Comparison of ENCODE assay signal across 10 cellular contexts in genomic region chr5:6631441-6631840, GRCh38. TPM values are rescaled to one million over a fixed set of nuclear protein-coding genes. Genes with fewer than 3 reads are reported as not detected.
A peak's percentile ranks its signal among the peaks of the same experiment; 100 is the strongest.
DNase-seq lines count a peak whose midpoint lies in the region; ATAC-seq, FAIRE-seq and TF ChIP-seq lines count a peak whose summit lies in the region.
"Had no signal": no experiment of that assay in that cellular context is flagged by ENCODE, and none has a peak within 500 bp of the region (broad histone marks: within the 10 kb centered on the region; RNA-seq: fewer than 3 reads in every experiment).

No MANE protein-coding gene starts in this region.

- WGBS in HepG2 (ENCODE audit: low lambda C conversion rate), result 97% methylated on average over 4 of the region's 4 CpGs
- WGBS in right lobe of liver (ENCODE audit: insufficient coverage, low coverage, low lambda C conversion rate, missing lambda C conversion rate), result 85% methylated on average over 4 of the region's 4 CpGs
- WGBS in hepatocyte (ENCODE audit: low lambda C conversion rate, missing lambda C conversion rate), result 93% methylated on average over 4 of the region's 4 CpGs

- peaks cover 46% of the 10 kb centered on the region for H3K36me3 Mint-ChIP-seq in activated CD4-positive, alpha-beta memory T cell treated with anti-CD3 and anti-CD28 coated beads for 36 hours

- FAIRE-seq in HepG2 (lab: Jason Lieb, UNC), result no peak
- no peak for FAIRE-seq in D721Med (lab: Jason Lieb, UNC)
- FAIRE-seq: H54, islet of Langerhans had no signal

- H3K27me3 ChIP-seq in HepG2 (ENCODE audit: control insufficient read depth in 1 of 2, insufficient read depth in 2 of 2, low read length in 2 of 2) (no peaks in the 10 kb centered on the region; a peak in 1 of 5 replicates), right lobe of liver (no peaks in the 10 kb centered on the region), hepatocyte (no peaks in the 10 kb centered on the region)

- no peaks in the 10 kb centered on the region for H3K9me2 ChIP-seq in hepatocyte (replicated peaks; ENCODE audit: insufficient read depth)

- ATAC-seq in HepG2 (no peak), right lobe of liver (no peak), left colon (no peak), GM18517 (IDR thresholded peaks at IDR 0.05; ENCODE audit: unreplicated experiment) (no peak)

- CTCF ChIA-PET in HepG2 (lab: Yijun Ruan, JAX; ENCODE audit: low intra/inter-chr PET ratio, low total read pairs), result no interaction called here
- CTCF ChIA-PET in activated CD4-positive, alpha-beta memory T cell treated with anti-CD3 and anti-CD28 coated beads for 36 hours (lab: Charles Lee), result interaction anchor here (2.9 kb wide), 1 partner anchor 113 kb away, joined by 20 read pairs; no protein-coding TSS in a partner anchor

- DNase-seq in HepG2 (ENCODE audit: low spot score) (no peak), right lobe of liver (no peak), hepatocyte (ENCODE audit: low spot score) (no peak), left colon (no peak), SKM-1 (lab: John Stamatoyannopoulos, UW; ENCODE audit: unreplicated experiment) (no peak), D721Med (ENCODE audit: insufficient read length, low spot score) (no peak)
- DNase-seq in activated CD4-positive, alpha-beta memory T cell treated with anti-CD3 and anti-CD28 coated beads for 36 hours, result no peak

- H2AFZ ChIP-seq in HepG2 (ENCODE audit: low read length) (no peak overlapping the region), hepatocyte (no peak overlapping the region)

- H3K36me3 ChIP-seq in HepG2 (replicated peaks in 1 of 2; ENCODE audit: control insufficient read depth in 1 of 2, insufficient read depth in 2 of 2, low read length in 2 of 2), result peaks cover 3 to 33% of the 10 kb centered on the region in 2 experiments
- peaks cover 0 to 44% (median 3%) of the 10 kb centered on the region in 4 donors for H3K36me3 ChIP-seq in right lobe of liver
- no peaks in the 10 kb centered on the region for H3K36me3 ChIP-seq in hepatocyte (replicated peaks; ENCODE audit: insufficient read depth, low read depth)

- peak overlapping the region; percentile 65 for H3K27ac Mint-ChIP-seq in activated CD4-positive, alpha-beta memory T cell treated with anti-CD3 and anti-CD28 coated beads for 36 hours

- TF ChIP-seq EP300 in HepG2 (IDR thresholded peaks at IDR 0.05; ENCODE audit: low read depth in 2 of 2, low read length in 2 of 2), result no peak
- no peak for TF ChIP-seq EP300 in HepG2 (CRISPR knock-in tag; IDR thresholded peaks at IDR 0.05; ENCODE audit: borderline replicate concordance)

- H3K4me2 ChIP-seq in HepG2 (ENCODE audit: low read depth, low read length) (peak overlapping the region; percentile 77), hepatocyte (peak overlapping the region; percentile 99)

- H3K9me3 Mint-ChIP-seq in activated CD4-positive, alpha-beta memory T cell treated with anti-CD3 and anti-CD28 coated beads for 36 hours, result no peaks in the 10 kb centered on the region

- no peak for TF ChIP-seq RAD21 in HepG2 (CRISPR knock-in tag; IDR thresholded peaks at IDR 0.05)

- peaks cover 4% of the 10 kb centered on the region for H4K20me1 ChIP-seq in HepG2 (ENCODE audit: insufficient read depth, low read length)
- peaks cover 10% of the 10 kb centered on the region for H4K20me1 ChIP-seq in hepatocyte (ENCODE audit: insufficient read depth, poor library complexity, severe bottlenecking)

- POLR2A ChIA-PET in HepG2 (lab: Yijun Ruan, JAX), result no interaction called here
- POLR2A ChIA-PET in activated CD4-positive, alpha-beta memory T cell treated with anti-CD3 and anti-CD28 coated beads for 36 hours (lab: Charles Lee), result interaction anchor here (1.6 kb wide), 1 partner anchor 12 kb away, joined by 3 read pairs; no protein-coding TSS in a partner anchor

- H3K9me3 ChIP-seq in HepG2 (ENCODE audit: low read length), result no peaks in the 10 kb centered on the region
- H3K9me3 ChIP-seq in right lobe of liver, result no peaks in the 10 kb centered on the region
- no peaks in the 10 kb centered on the region for H3K9me3 ChIP-seq in hepatocyte (ENCODE audit: low read depth)

- H3K79me2 ChIP-seq in HepG2 (ENCODE audit: insufficient read depth, low read length), result peaks cover 63% of the 10 kb centered on the region
- peaks cover 76% of the 10 kb centered on the region for H3K79me2 ChIP-seq in hepatocyte

- peaks cover 42% of the 10 kb centered on the region for H3K4me1 Mint-ChIP-seq in activated CD4-positive, alpha-beta memory T cell treated with anti-CD3 and anti-CD28 coated beads for 36 hours (ENCODE audit: low read depth)

- no peaks in the 10 kb centered on the region for H3K27me3 Mint-ChIP-seq in activated CD4-positive, alpha-beta memory T cell treated with anti-CD3 and anti-CD28 coated beads for 36 hours

- peak overlapping the region; percentile 90 to 98 (median 94); a peak in 5 of 6 replicates for H3K4me3 ChIP-seq in HepG2 (replicated peaks in 1 of 3; ENCODE audit: insufficient read depth in 1 of 3, low read depth in 2 of 3, low read length in 3 of 3)
- H3K4me3 ChIP-seq in right lobe of liver, result no peak overlapping the region
- H3K4me3 ChIP-seq in hepatocyte, result no peak overlapping the region

- H3K4me1 ChIP-seq in HepG2 (ENCODE audit: insufficient read depth, low read length) (peaks cover 49% of the 10 kb centered on the region), right lobe of liver (peaks cover 0 to 30% (median 9%) of the 10 kb centered on the region in 4 donors), hepatocyte (ENCODE audit: insufficient read depth) (peaks cover 8% of the 10 kb centered on the region)

- intact Hi-C loops in HepG2 (cut with micrococcal nuclease; ENCODE audit: unreplicated experiment) (loop anchor here (5.0 kb wide), 2 partner anchors 101 to 1241 kb away; no protein-coding TSS in a partner anchor), right lobe of liver (cut with DNase I) (loop anchor here (10.0 kb wide), 2 partner anchors 73 to 113 kb away; no protein-coding TSS in a partner anchor), left colon (cut with DNase I, micrococcal nuclease) (loop anchor here in 1 of 2 donors (10.0 kb wide), 1 partner anchor 73 kb away; no protein-coding TSS in a partner anchor)
- intact Hi-C loops in activated CD4-positive, alpha-beta memory T cell treated with anti-CD3 and anti-CD28 coated beads for 36 hours (cut with micrococcal nuclease), result no loop called here

- BruUV-seq in HepG2 (replicated peaks; lab: Mats Ljungman, UMichigan), result no TSS peak

- in situ Hi-C loops in HepG2 (cut with HindIII; ENCODE audit: extremely low pct_ligation_motif_present, low pct_unique_long_range_greater_than_20kb), result loop anchor here (5.0 kb wide), 1 partner anchor 81 kb away; the partner anchor contains the start of gene TENT4A

- H3K27ac ChIP-seq in HepG2 (ENCODE audit: extremely low read length, insufficient read depth, low read length) (no peak overlapping the region), right lobe of liver (no peak overlapping the region), hepatocyte (no peak overlapping the region)

- H3K9ac ChIP-seq in HepG2 (ENCODE audit: insufficient read depth, low read depth, low read length), result peak overlapping the region; percentile 97; the same call in 1 of the 2 replicates

- peak overlapping the region; percentile 97 for H3K4me3 Mint-ChIP-seq in activated CD4-positive, alpha-beta memory T cell treated with anti-CD3 and anti-CD28 coated beads for 36 hours

- no peak for TF ChIP-seq CTCF in HepG2 (CRISPR knock-in tag; IDR thresholded peaks at IDR 0.05)
- no peak for TF ChIP-seq CTCF in right lobe of liver (IDR thresholded peaks at IDR 0.05)
- no peak for TF ChIP-seq CTCF in hepatocyte (IDR thresholded peaks at IDR 0.05; ENCODE audit: poor library complexity)
- TF ChIP-seq CTCF in D721Med (IDR thresholded peaks at IDR 0.05; ENCODE audit: insufficient read depth, missing control alignments), result no peak

- TF ChIP-seq POLR2A in HepG2 (IDR thresholded peaks at IDR 0.05; ENCODE audit: insufficient read depth in 1 of 2, low read depth in 2 of 2, low read length in 2 of 2) (no peak), right lobe of liver (IDR thresholded peaks at IDR 0.05) (no peak)

RNA-seq across cellular contexts. Expression of gene NSUN2, which starts 1.4 kb away (rescaled TPM):
- total RNA-seq in HepG2 (2016; rRNA removed; fragmentation: Illumina TruSeq; extraction: Trizol) (69.1 and 71.4 TPM in 2 replicates), right lobe of liver (10 to 100 TPM; 24.6 to 42.5 (median 29.1) TPM), hepatocyte (31.4 and 34.8 TPM in 2 replicates), left colon (10 to 100 TPM; 49.2 to 56.7 TPM)
- 12.3 and 15.9 TPM in 2 replicates for total RNA-seq in HepG2 (2016; cell fraction: cytosol; rRNA removed; fragmentation: Illumina TruSeq; extraction: Trizol; ENCODE audit: low read depth)
- 58.5 and 66.7 TPM in 2 replicates for total RNA-seq in HepG2 (2016; cell fraction: insoluble cytoplasmic fraction; rRNA removed; fragmentation: Illumina TruSeq; extraction: Trizol)
- total RNA-seq in HepG2 (2016; cell fraction: membrane; rRNA removed; fragmentation: Illumina TruSeq; extraction: Trizol), result 16.2 and 18.1 TPM in 2 replicates
- 50.6 and 60.7 TPM in 2 replicates for total RNA-seq in HepG2 (2016; cell fraction: nucleus; rRNA removed; fragmentation: Illumina TruSeq; extraction: Trizol)
- polyA plus RNA-seq in HepG2 (2011; rRNA removed) (51.7 and 52.1 TPM in 2 replicates), hepatocyte (40.9 and 43.0 TPM in 2 replicates)
- 24.9 and 27.2 TPM in 2 replicates for polyA plus RNA-seq in HepG2 (2011; cell fraction: cytosol; rRNA removed)
- polyA plus RNA-seq in HepG2 (2011; cell fraction: nucleus; rRNA removed), result 138 and 148 TPM in 2 replicates
- polyA plus RNA-seq in HepG2 (2012), result 44.6 and 48.0 TPM in 2 replicates
- polyA plus RNA-seq in HepG2 (2016; cell fraction: cytosol; fragmentation: Illumina TruSeq; extraction: Trizol; ENCODE audit: low read depth), result 2.3 and 3.1 TPM in 2 replicates
- 59.3 and 62.8 TPM in 2 replicates for polyA plus RNA-seq in HepG2 (2016; cell fraction: insoluble cytoplasmic fraction; fragmentation: Illumina TruSeq; extraction: Trizol; ENCODE audit: low read depth)
- 7.1 and 8.4 TPM in 2 replicates for polyA plus RNA-seq in HepG2 (2016; cell fraction: membrane; fragmentation: Illumina TruSeq; extraction: Trizol; ENCODE audit: low read depth)
- polyA plus RNA-seq in HepG2 (2016; cell fraction: nucleus; fragmentation: Illumina TruSeq; extraction: Trizol; ENCODE audit: insufficient read depth, low read depth), result 140 and 147 TPM in 2 replicates
- polyA minus RNA-seq in HepG2 (2011; rRNA and poly(A)+ RNA removed; ENCODE audit: low replicate concordance), result 25.9 and 113 TPM in 2 replicates
- 17.2 and 20.0 TPM in 2 replicates for polyA minus RNA-seq in HepG2 (2011; cell fraction: cytosol; rRNA and poly(A)+ RNA removed)
- 82.3 and 82.4 TPM in 2 replicates for polyA minus RNA-seq in HepG2 (2011; cell fraction: nucleus; rRNA and poly(A)+ RNA removed)
- 10 to 100 TPM; 78.5 to 86.7 TPM for total RNA-seq in activated CD4-positive, alpha-beta memory T cell treated with anti-CD3 and anti-CD28 coated beads for 36 hours

RNA-seq across cellular contexts. Expression of gene SRD5A1, which starts 1.8 kb away (rescaled TPM):
- total RNA-seq in HepG2 (2016; rRNA removed; fragmentation: Illumina TruSeq; extraction: Trizol) (6.1 and 7.1 TPM in 2 replicates), right lobe of liver (10 to 100 TPM; 13.5 to 87.6 (median 52.2) TPM), hepatocyte (12.1 and 19.9 TPM in 2 replicates), left colon (10 to 100 TPM; 16.3 to 18.9 TPM)
- 2.8 and 4.1 TPM in 2 replicates for total RNA-seq in HepG2 (2016; cell fraction: cytosol; rRNA removed; fragmentation: Illumina TruSeq; extraction: Trizol; ENCODE audit: low read depth)
- 5.8 and 5.9 TPM in 2 replicates for total RNA-seq in HepG2 (2016; cell fraction: insoluble cytoplasmic fraction; rRNA removed; fragmentation: Illumina TruSeq; extraction: Trizol)
- total RNA-seq in HepG2 (2016; cell fraction: membrane; rRNA removed; fragmentation: Illumina TruSeq; extraction: Trizol), result 5.5 and 6.5 TPM in 2 replicates
- total RNA-seq in HepG2 (2016; cell fraction: nucleus; rRNA removed; fragmentation: Illumina TruSeq; extraction: Trizol), result 4.9 and 7.7 TPM in 2 replicates
- polyA plus RNA-seq in HepG2 (2011; rRNA removed) (9.9 and 11.3 TPM in 2 replicates), hepatocyte (6.7 and 8.6 TPM in 2 replicates)
- 7.8 and 8.2 TPM in 2 replicates for polyA plus RNA-seq in HepG2 (2011; cell fraction: cytosol; rRNA removed)
- polyA plus RNA-seq in HepG2 (2011; cell fraction: nucleus; rRNA removed), result 10.7 TPM in 2 replicates
- polyA plus RNA-seq in HepG2 (2012), result 4.4 and 4.9 TPM in 2 replicates
- polyA plus RNA-seq in HepG2 (2016; cell fraction: cytosol; fragmentation: Illumina TruSeq; extraction: Trizol; ENCODE audit: low read depth), result 3.6 and 3.9 TPM in 2 replicates
- 8.8 and 9.6 TPM in 2 replicates for polyA plus RNA-seq in HepG2 (2016; cell fraction: insoluble cytoplasmic fraction; fragmentation: Illumina TruSeq; extraction: Trizol; ENCODE audit: low read depth)
- 6.4 and 6.8 TPM in 2 replicates for polyA plus RNA-seq in HepG2 (2016; cell fraction: membrane; fragmentation: Illumina TruSeq; extraction: Trizol; ENCODE audit: low read depth)
- 8.8 and 9.4 TPM in 2 replicates for polyA plus RNA-seq in HepG2 (2016; cell fraction: nucleus; fragmentation: Illumina TruSeq; extraction: Trizol; ENCODE audit: insufficient read depth, low read depth)
- 19.3 and 93.8 TPM in 2 replicates for polyA minus RNA-seq in HepG2 (2011; rRNA and poly(A)+ RNA removed; ENCODE audit: low replicate concordance)
- polyA minus RNA-seq in HepG2 (2011; cell fraction: cytosol; rRNA and poly(A)+ RNA removed), result 2.8 and 4.6 TPM in 2 replicates
- 10.6 and 11.2 TPM in 2 replicates for polyA minus RNA-seq in HepG2 (2011; cell fraction: nucleus; rRNA and poly(A)+ RNA removed)
- 10 to 100 TPM in 1 of 2 experiments, 1 to 10 TPM in 1; 9.5 to 11.0 TPM for total RNA-seq in activated CD4-positive, alpha-beta memory T cell treated with anti-CD3 and anti-CD28 coated beads for 36 hours

Comparison
In these comparisons a context has a peak if more than half of its experiments do, and no peak if none do; other contexts are left out.
1. H3K4me3 ChIP-seq: peak in HepG2 (3 of 3); none in right lobe of liver (0 of 3) and hepatocyte (single experiment).